In the genomic region with DNA sequence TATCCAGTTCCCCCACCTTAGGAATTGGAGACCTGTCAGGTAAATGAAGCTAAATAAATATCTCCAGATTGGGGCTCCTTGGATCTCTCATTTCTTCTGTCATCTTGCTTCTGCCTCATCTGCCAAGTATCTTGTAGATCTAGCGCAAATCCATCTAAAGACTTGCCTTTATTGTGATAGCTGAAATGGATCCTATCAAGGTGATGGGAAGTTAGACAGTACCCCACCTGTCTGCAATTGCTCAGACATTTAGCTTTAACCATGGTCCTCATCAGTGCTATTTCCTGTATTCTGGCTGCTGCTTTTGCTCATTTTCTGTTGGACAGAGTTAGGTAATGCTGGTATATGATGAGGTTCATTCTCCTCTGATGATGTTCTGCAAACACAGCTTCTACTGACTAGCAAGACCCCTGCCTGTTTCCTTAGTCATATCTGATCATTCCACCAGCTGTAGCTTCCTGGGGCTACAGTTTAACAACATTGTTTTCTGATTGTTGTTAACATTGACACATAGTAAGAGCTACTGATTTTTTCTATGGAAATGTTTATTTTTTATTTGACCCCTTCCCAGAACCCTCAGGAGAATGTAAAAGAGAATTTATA, we compare ENCODE assay signal across 24 cellular contexts.
"Had no signal": no experiment of that assay in that cellular context is flagged by ENCODE, and none has a peak within 500 bp of the region (broad histone marks: within the 10 kb centered on the region; RNA-seq: fewer than 3 reads in every experiment).

No MANE protein-coding gene starts in this region.

- H3K9me3 ChIP-seq: breast epithelium, colonic mucosa, esophagus muscularis mucosa, gastrocnemius medialis, neutrophil, pancreas, psoas muscle, right atrium auricular region, thyroid gland had no signal

- H3K27ac ChIP-seq: breast epithelium, colonic mucosa, dorsolateral prefrontal cortex, esophagus muscularis mucosa, gastrocnemius medialis, neutrophil, pancreas, psoas muscle, right atrium auricular region, thyroid gland had no signal

- H3K4me3 ChIP-seq: breast epithelium, colonic mucosa, dorsolateral prefrontal cortex, esophagus muscularis mucosa, gastrocnemius medialis, pancreas, psoas muscle, right atrium auricular region, thyroid gland had no signal

- DNase-seq: activated CD4-positive, alpha-beta memory T cell treated with anti-CD3 and anti-CD28 coated beads, Interleukin-2, amount 10 ng/mL, durations not matched to agents 7 days and 5 days; activated CD4-positive, alpha-beta T cell treated with anti-CD3 and anti-CD28 coated beads, Interleukin-2, amount 10 ng/mL, durations not matched to agents 24 days and 14 days; activated CD8-positive, alpha-beta memory T cell treated with anti-CD3 and anti-CD28 coated beads, Interleukin-2, amount 10 ng/mL, durations not matched to agents 7 days and 5 days; activated effector memory CD4-positive, alpha-beta T cell treated with anti-CD3 and anti-CD28 coated beads, Interleukin-2, amount 50 U/mL, for 16 hours; activated naive CD4-positive, alpha-beta T cell treated with anti-CD3 and anti-CD28 coated beads, Interleukin-2, amount 10 ng/mL, durations not matched to agents 7 days and 5 days; activated naive CD8-positive, alpha-beta T cell treated with anti-CD3 and anti-CD28 coated beads, Interleukin-2, amount 50 U/mL, for 24 hours; activated T-cell treated with anti-CD3 and anti-CD28 coated beads for 4 hours; anterior cingulate cortex; colonic mucosa; dorsolateral prefrontal cortex; effector memory CD8-positive, alpha-beta T cell; gastrocnemius medialis; hippocampal formation; left ventricle myocardium superior; mammary epithelial cell; pancreas; psoas muscle; stimulated activated CD4-positive, alpha-beta T cell treated with anti-CD3 and anti-CD28 coated beads, Interleukin-1b, Interleukin-23, amount 100 ng/mL, for 48 hours; substantia nigra; thyroid gland had no signal

- H3K4me1 ChIP-seq: breast epithelium, colonic mucosa, esophagus muscularis mucosa, gastrocnemius medialis, pancreas, psoas muscle, right atrium auricular region, thyroid gland had no signal

- H3K36me3 ChIP-seq: breast epithelium, colonic mucosa, esophagus muscularis mucosa, gastrocnemius medialis, neutrophil, pancreas, right atrium auricular region, thyroid gland had no signal

- H3K27me3 ChIP-seq: breast epithelium, colonic mucosa, dorsolateral prefrontal cortex, esophagus muscularis mucosa, gastrocnemius medialis, neutrophil, pancreas, right atrium auricular region, thyroid gland had no signal

- FAIRE-seq: pancreas had no signal
